1 cellular context compared by ENCODE assay signal in the genomic region with DNA sequence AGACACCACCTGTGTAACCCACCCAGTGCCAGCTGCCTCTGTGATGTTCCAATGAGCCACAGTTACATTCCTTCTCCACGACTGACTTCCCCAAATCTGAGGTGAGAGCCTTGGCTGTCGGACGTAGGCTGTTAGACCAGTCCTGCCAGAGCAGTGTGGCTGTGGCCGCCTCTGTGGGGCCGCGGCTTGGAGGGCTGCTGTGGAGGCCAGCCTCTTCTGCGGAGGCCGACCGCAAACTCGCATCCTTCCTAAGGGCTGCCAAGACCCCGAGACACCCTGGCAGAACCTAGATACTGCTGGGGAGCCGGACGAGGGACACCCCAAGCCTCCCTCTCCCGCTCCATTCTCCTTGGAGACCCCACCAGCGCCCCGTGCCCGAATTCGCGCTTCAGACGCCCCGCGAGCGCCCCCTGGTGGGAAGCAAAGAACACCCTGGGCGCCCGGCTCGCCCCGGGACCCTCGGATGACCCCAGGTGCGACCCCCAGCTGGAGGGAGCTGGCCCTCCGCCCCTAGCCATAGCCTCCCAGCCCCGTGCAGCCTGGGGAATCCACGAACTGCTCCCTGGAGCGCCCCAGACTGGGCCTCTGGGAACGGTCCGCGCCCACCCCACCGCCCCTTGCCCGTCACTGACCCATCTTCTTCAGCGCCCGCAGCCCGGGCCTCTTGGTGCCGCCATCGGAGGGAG.
TF ChIP-seq lines count a peak whose summit lies in the region.

No MANE protein-coding gene starts in this region.

TF ChIP-seq in HepG2, 621 proteins besides CTCF, POLR2A, EP300 and RAD21 (continued from another document and continues in another):
- TF ChIP-seq, protein P1, sequence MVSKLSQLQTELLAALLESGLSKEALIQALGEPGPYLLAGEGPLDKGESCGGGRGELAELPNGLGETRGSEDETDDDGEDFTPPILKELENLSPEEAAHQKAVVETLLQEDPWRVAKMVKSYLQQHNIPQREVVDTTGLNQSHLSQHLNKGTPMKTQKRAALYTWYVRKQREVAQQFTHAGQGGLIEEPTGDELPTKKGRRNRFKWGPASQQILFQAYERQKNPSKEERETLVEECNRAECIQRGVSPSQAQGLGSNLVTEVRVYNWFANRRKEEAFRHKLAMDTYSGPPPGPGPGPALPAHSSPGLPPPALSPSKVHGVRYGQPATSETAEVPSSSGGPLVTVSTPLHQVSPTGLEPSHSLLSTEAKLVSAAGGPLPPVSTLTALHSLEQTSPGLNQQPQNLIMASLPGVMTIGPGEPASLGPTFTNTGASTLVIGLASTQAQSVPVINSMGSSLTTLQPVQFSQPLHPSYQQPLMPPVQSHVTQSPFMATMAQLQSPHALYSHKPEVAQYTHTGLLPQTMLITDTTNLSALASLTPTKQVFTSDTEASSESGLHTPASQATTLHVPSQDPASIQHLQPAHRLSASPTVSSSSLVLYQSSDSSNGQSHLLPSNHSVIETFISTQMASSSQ (IDR thresholded peaks at IDR 0.05; ENCODE audit: low read depth): no peak
- TF ChIP-seq, protein P1 (CRISPR knock-in tag; IDR thresholded peaks at IDR 0.05; ENCODE audit: borderline replicate concordance): no peak
- TF ChIP-seq JUNB (CRISPR knock-in tag; IDR thresholded peaks at IDR 0.05; ENCODE audit: borderline replicate concordance): no peak
- TF ChIP-seq, protein P2, sequence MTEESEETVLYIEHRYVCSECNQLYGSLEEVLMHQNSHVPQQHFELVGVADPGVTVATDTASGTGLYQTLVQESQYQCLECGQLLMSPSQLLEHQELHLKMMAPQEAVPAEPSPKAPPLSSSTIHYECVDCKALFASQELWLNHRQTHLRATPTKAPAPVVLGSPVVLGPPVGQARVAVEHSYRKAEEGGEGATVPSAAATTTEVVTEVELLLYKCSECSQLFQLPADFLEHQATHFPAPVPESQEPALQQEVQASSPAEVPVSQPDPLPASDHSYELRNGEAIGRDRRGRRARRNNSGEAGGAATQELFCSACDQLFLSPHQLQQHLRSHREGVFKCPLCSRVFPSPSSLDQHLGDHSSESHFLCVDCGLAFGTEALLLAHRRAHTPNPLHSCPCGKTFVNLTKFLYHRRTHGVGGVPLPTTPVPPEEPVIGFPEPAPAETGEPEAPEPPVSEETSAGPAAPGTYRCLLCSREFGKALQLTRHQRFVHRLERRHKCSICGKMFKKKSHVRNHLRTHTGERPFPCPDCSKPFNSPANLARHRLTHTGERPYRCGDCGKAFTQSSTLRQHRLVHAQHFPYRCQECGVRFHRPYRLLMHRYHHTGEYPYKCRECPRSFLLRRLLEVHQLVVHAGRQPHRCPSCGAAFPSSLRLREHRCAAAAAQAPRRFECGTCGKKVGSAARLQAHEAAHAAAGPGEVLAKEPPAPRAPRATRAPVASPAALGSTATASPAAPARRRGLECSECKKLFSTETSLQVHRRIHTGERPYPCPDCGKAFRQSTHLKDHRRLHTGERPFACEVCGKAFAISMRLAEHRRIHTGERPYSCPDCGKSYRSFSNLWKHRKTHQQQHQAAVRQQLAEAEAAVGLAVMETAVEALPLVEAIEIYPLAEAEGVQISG (CRISPR knock-in tag; IDR thresholded peaks at IDR 0.05): no peak; the same call in none of the 2 replicates
- no peak for TF ChIP-seq FOSL2 (CRISPR knock-in tag; IDR thresholded peaks at IDR 0.05)
- TF ChIP-seq, protein P3, sequence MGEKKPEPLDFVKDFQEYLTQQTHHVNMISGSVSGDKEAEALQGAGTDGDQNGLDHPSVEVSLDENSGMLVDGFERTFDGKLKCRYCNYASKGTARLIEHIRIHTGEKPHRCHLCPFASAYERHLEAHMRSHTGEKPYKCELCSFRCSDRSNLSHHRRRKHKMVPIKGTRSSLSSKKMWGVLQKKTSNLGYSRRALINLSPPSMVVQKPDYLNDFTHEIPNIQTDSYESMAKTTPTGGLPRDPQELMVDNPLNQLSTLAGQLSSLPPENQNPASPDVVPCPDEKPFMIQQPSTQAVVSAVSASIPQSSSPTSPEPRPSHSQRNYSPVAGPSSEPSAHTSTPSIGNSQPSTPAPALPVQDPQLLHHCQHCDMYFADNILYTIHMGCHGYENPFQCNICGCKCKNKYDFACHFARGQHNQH (CRISPR knock-in tag; IDR thresholded peaks at IDR 0.05): no peak
- no peak for TF ChIP-seq SP140L (CRISPR knock-in tag; IDR thresholded peaks at IDR 0.05; ENCODE audit: borderline replicate concordance)
- TF ChIP-seq RFX5 (IDR thresholded peaks at IDR 0.05; ENCODE audit: low read depth, low read length): no peak
- no peak for TF ChIP-seq POLR2AphosphoS5 (IDR thresholded peaks at IDR 0.05; ENCODE audit: low read depth, low read length)
- TF ChIP-seq ELF1 (CRISPR knock-in tag; IDR thresholded peaks at IDR 0.05): no peak
- TF ChIP-seq ZNF660 (CRISPR knock-in tag; IDR thresholded peaks at IDR 0.05; ENCODE audit: borderline replicate concordance, low read depth): no peak
- TF ChIP-seq, protein P4, sequence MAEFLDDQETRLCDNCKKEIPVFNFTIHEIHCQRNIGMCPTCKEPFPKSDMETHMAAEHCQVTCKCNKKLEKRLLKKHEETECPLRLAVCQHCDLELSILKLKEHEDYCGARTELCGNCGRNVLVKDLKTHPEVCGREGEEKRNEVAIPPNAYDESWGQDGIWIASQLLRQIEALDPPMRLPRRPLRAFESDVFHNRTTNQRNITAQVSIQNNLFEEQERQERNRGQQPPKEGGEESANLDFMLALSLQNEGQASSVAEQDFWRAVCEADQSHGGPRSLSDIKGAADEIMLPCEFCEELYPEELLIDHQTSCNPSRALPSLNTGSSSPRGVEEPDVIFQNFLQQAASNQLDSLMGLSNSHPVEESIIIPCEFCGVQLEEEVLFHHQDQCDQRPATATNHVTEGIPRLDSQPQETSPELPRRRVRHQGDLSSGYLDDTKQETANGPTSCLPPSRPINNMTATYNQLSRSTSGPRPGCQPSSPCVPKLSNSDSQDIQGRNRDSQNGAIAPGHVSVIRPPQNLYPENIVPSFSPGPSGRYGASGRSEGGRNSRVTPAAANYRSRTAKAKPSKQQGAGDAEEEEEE (CRISPR knock-in tag; IDR thresholded peaks at IDR 0.05; ENCODE audit: borderline replicate concordance): peak; percentile 79; the same call in 1 of the 2 replicates
- no peak for TF ChIP-seq SETDB1 (CRISPR knock-in tag; IDR thresholded peaks at IDR 0.05; ENCODE audit: borderline replicate concordance)
- no peak for TF ChIP-seq ZNF317 (CRISPR knock-in tag; IDR thresholded peaks at IDR 0.05)
- TF ChIP-seq, protein P5, sequence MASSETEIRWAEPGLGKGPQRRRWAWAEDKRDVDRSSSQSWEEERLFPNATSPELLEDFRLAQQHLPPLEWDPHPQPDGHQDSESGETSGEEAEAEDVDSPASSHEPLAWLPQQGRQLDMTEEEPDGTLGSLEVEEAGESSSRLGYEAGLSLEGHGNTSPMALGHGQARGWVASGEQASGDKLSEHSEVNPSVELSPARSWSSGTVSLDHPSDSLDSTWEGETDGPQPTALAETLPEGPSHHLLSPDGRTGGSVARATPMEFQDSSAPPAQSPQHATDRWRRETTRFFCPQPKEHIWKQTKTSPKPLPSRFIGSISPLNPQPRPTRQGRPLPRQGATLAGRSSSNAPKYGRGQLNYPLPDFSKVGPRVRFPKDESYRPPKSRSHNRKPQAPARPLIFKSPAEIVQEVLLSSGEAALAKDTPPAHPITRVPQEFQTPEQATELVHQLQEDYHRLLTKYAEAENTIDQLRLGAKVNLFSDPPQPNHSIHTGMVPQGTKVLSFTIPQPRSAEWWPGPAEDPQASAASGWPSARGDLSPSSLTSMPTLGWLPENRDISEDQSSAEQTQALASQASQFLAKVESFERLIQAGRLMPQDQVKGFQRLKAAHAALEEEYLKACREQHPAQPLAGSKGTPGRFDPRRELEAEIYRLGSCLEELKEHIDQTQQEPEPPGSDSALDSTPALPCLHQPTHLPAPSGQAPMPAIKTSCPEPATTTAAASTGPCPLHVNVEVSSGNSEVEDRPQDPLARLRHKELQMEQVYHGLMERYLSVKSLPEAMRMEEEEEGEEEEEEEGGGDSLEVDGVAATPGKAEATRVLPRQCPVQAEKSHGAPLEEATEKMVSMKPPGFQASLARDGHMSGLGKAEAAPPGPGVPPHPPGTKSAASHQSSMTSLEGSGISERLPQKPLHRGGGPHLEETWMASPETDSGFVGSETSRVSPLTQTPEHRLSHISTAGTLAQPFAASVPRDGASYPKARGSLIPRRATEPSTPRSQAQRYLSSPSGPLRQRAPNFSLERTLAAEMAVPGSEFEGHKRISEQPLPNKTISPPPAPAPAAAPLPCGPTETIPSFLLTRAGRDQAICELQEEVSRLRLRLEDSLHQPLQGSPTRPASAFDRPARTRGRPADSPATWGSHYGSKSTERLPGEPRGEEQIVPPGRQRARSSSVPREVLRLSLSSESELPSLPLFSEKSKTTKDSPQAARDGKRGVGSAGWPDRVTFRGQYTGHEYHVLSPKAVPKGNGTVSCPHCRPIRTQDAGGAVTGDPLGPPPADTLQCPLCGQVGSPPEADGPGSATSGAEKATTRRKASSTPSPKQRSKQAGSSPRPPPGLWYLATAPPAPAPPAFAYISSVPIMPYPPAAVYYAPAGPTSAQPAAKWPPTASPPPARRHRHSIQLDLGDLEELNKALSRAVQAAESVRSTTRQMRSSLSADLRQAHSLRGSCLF (CRISPR knock-in tag; IDR thresholded peaks at IDR 0.05; ENCODE audit: borderline replicate concordance): no peak
- TF ChIP-seq, protein P6, sequence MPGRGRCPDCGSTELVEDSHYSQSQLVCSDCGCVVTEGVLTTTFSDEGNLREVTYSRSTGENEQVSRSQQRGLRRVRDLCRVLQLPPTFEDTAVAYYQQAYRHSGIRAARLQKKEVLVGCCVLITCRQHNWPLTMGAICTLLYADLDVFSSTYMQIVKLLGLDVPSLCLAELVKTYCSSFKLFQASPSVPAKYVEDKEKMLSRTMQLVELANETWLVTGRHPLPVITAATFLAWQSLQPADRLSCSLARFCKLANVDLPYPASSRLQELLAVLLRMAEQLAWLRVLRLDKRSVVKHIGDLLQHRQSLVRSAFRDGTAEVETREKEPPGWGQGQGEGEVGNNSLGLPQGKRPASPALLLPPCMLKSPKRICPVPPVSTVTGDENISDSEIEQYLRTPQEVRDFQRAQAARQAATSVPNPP (CRISPR knock-in tag; IDR thresholded peaks at IDR 0.05): no peak
- TF ChIP-seq NR2F1 (CRISPR knock-in tag; IDR thresholded peaks at IDR 0.05): peak; percentile 43 to 58; a peak in 2 of 4 replicates
- TF ChIP-seq, protein P7, sequence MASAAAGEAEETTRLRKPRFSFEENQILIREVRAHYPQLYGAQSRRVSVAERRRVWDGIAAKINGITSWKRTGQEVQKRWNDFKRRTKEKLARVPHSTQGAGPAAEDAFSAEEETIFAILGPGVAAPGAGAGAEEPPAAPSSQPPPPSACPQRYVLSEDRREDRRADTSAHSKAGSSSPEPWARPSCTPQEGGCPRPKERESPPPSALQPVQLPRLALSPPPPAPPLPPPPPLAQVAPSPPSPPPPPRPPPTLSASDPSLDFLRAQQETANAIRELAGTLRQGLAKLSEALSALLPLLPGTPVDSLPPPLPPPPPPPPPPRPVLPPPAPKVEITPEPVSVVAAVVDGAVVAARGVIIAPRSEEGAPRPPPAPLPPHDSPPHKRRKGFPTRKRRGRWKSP (CRISPR knock-in tag; IDR thresholded peaks at IDR 0.05): no peak
- TF ChIP-seq FOXP1 (IDR thresholded peaks at IDR 0.05): no peak
- TF ChIP-seq FOXP1 (CRISPR knock-in tag; IDR thresholded peaks at IDR 0.05): no peak
- TF ChIP-seq ASH2L (IDR thresholded peaks at IDR 0.05; ENCODE audit: insufficient read length, low read depth, low read length): peak; percentile 43
- TF ChIP-seq ZNF441 (CRISPR knock-in tag; IDR thresholded peaks at IDR 0.05; ENCODE audit: borderline replicate concordance): no peak
- no peak for TF ChIP-seq ZNF780A (CRISPR knock-in tag; IDR thresholded peaks at IDR 0.05)
- TF ChIP-seq ZNF572 (CRISPR knock-in tag; IDR thresholded peaks at IDR 0.05): no peak
- TF ChIP-seq, protein P8, sequence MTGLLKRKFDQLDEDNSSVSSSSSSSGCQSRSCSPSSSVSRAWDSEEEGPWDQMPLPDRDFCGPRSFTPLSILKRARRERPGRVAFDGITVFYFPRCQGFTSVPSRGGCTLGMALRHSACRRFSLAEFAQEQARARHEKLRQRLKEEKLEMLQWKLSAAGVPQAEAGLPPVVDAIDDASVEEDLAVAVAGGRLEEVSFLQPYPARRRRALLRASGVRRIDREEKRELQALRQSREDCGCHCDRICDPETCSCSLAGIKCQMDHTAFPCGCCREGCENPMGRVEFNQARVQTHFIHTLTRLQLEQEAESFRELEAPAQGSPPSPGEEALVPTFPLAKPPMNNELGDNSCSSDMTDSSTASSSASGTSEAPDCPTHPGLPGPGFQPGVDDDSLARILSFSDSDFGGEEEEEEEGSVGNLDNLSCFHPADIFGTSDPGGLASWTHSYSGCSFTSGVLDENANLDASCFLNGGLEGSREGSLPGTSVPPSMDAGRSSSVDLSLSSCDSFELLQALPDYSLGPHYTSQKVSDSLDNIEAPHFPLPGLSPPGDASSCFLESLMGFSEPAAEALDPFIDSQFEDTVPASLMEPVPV (CRISPR knock-in tag; IDR thresholded peaks at IDR 0.05): 0 out of 2 replicates have a peak, but pooled peaks have one; percentile 18
- TF ChIP-seq, protein P9, sequence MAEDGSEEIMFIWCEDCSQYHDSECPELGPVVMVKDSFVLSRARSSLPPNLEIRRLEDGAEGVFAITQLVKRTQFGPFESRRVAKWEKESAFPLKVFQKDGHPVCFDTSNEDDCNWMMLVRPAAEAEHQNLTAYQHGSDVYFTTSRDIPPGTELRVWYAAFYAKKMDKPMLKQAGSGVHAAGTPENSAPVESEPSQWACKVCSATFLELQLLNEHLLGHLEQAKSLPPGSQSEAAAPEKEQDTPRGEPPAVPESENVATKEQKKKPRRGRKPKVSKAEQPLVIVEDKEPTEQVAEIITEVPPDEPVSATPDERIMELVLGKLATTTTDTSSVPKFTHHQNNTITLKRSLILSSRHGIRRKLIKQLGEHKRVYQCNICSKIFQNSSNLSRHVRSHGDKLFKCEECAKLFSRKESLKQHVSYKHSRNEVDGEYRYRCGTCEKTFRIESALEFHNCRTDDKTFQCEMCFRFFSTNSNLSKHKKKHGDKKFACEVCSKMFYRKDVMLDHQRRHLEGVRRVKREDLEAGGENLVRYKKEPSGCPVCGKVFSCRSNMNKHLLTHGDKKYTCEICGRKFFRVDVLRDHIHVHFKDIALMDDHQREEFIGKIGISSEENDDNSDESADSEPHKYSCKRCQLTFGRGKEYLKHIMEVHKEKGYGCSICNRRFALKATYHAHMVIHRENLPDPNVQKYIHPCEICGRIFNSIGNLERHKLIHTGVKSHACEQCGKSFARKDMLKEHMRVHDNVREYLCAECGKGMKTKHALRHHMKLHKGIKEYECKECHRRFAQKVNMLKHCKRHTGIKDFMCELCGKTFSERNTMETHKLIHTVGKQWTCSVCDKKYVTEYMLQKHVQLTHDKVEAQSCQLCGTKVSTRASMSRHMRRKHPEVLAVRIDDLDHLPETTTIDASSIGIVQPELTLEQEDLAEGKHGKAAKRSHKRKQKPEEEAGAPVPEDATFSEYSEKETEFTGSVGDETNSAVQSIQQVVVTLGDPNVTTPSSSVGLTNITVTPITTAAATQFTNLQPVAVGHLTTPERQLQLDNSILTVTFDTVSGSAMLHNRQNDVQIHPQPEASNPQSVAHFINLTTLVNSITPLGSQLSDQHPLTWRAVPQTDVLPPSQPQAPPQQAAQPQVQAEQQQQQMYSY (CRISPR knock-in tag; IDR thresholded peaks at IDR 0.05): no peak
